Comparison of ENCODE assay signal across 14 cellular contexts in genomic region chr9:120475341-120475740, GRCh38.
DNase-seq lines count a peak whose midpoint lies in the region; ATAC-seq and TF ChIP-seq lines count a peak whose summit lies in the region.
"Had no signal": no experiment of that assay in that cellular context is flagged by ENCODE, and none has a peak within 500 bp of the region (broad histone marks: within the 10 kb centered on the region; RNA-seq: fewer than 3 reads in every experiment).

No MANE protein-coding gene starts in this region.

- TF ChIP-seq CTCF in brain microvascular endothelial cell (IDR thresholded peaks at IDR 0.05; ENCODE audit: low read depth, low read length, missing control alignments): no peak

- no peak overlapping the region for H3K4me3 ChIP-seq in brain microvascular endothelial cell (ENCODE audit: low read depth, low read length)
- H3K4me3 ChIP-seq: cardiac muscle cell had no signal

- no peaks in the 10 kb centered on the region for H3K36me3 ChIP-seq in brain microvascular endothelial cell (replicated peaks)

- ATAC-seq in left ventricle myocardium superior (peak; percentile 58), GM21423 (IDR thresholded peaks at IDR 0.05; ENCODE audit: unreplicated experiment) (no peak)

- peak; percentile 55 for DNase-seq in GM04504 (ENCODE audit: low read depth)
- DNase-seq in brain microvascular endothelial cell: peak; percentile 17
- DNase-seq in left ventricle myocardium superior: no peak
- DNase-seq in stromal cell of bone marrow (ENCODE audit: low read depth): peak; percentile 81
- DNase-seq in middle frontal gyrus (ENCODE audit: extremely low spot score, low spot score): no peak
- no peak for DNase-seq in NCI-H446 treated with DMSO at 0.1 percent for 48 hours (lab: John Stamatoyannopoulos, UW)
- DNase-seq: activated CD4-positive, alpha-beta T cell treated with anti-CD3 and anti-CD28 coated beads, Interleukin-2, amount 10 ng/mL, durations not matched to agents 7 days and 5 days; DMS53; midbrain; NCI-H69; T-helper 2 cell had no signal

- no peaks in the 10 kb centered on the region for H3K27me3 ChIP-seq in brain microvascular endothelial cell (replicated peaks)
- H3K27me3 ChIP-seq: cardiac muscle cell had no signal

- no peak overlapping the region for H3K27ac ChIP-seq in brain microvascular endothelial cell
- H3K27ac ChIP-seq: cardiac muscle cell, KMS-11 had no signal

- intact Hi-C loops in left ventricle myocardium superior (cut with micrococcal nuclease): no loop called here

- in situ Hi-C loops in brain microvascular endothelial cell (cut with HindIII; ENCODE audit: low pct_ligation_motif_present, low sequenced_read_pairs): no loop called here

Comparison
In these comparisons a context has a peak if more than half of its experiments do, and no peak if none do; other contexts are left out.
1. DNase-seq: peak in GM04504 (single experiment), brain microvascular endothelial cell (single experiment) and stromal cell of bone marrow (single experiment); none in left ventricle myocardium superior (single experiment), middle frontal gyrus (single experiment) and NCI-H446 treated with DMSO at 0.1 percent for 48 hours (single experiment).